In genomic region chr4:184472540-184473264, GRCh38 we compare ENCODE assay signal across 1 cellular context.
TF ChIP-seq lines count a peak whose summit lies in the region.

No MANE protein-coding gene starts in this region.

TF ChIP-seq in HepG2, 621 proteins besides CTCF, POLR2A, EP300 and RAD21 (continued from another document and continues in another):
- TF ChIP-seq ZNF740 (CRISPR knock-in tag; IDR thresholded peaks at IDR 0.05) (no peak), ZSCAN12 (CRISPR knock-in tag; IDR thresholded peaks at IDR 0.05) (no peak), ZBTB2 (CRISPR knock-in tag; IDR thresholded peaks at IDR 0.05; ENCODE audit: low read depth) (peak; percentile 68; the same call in 1 of the 2 replicates), HNRNPK (IDR thresholded peaks at IDR 0.05; ENCODE audit: low read depth, low read length, poor library complexity, severe bottlenecking) (no peak), GABPB1 (CRISPR knock-in tag; IDR thresholded peaks at IDR 0.05) (peak; percentile 83), FOXK2 (IDR thresholded peaks at IDR 0.05) (no peak), ZNF264 (CRISPR knock-in tag; IDR thresholded peaks at IDR 0.05) (no peak), GZF1 (CRISPR knock-in tag; IDR thresholded peaks at IDR 0.05) (no peak; the same call in 1 of the 2 replicates), ZNF703 (CRISPR knock-in tag; IDR thresholded peaks at IDR 0.05; ENCODE audit: borderline replicate concordance) (no peak), ZNF678 (CRISPR knock-in tag; IDR thresholded peaks at IDR 0.05) (no peak), ZNF607 (CRISPR knock-in tag; IDR thresholded peaks at IDR 0.05; ENCODE audit: borderline replicate concordance) (no peak), SUZ12 (IDR thresholded peaks at IDR 0.05; ENCODE audit: low read depth, low read length) (no peak), GATA4 (IDR thresholded peaks at IDR 0.05; ENCODE audit: borderline replicate concordance, low read depth) (no peak), KDM1A (CRISPR knock-in tag; IDR thresholded peaks at IDR 0.05) (no peak), SALL1 (CRISPR knock-in tag; IDR thresholded peaks at IDR 0.05) (peak; percentile 78), ZSCAN5A (CRISPR knock-in tag; IDR thresholded peaks at IDR 0.05; ENCODE audit: borderline replicate concordance) (no peak), TRAFD1 (CRISPR knock-in tag; IDR thresholded peaks at IDR 0.05; ENCODE audit: borderline replicate concordance) (no peak), HNF4G (IDR thresholded peaks at IDR 0.05; ENCODE audit: borderline replicate concordance, low read depth, low read length) (peak; percentile 90), HNF4G (CRISPR knock-in tag; IDR thresholded peaks at IDR 0.05; ENCODE audit: borderline replicate concordance, low read depth) (peak; percentile 83), ZNF550 (CRISPR knock-in tag; IDR thresholded peaks at IDR 0.05; ENCODE audit: borderline replicate concordance) (no peak), SOX5 (CRISPR knock-in tag; IDR thresholded peaks at IDR 0.05; ENCODE audit: borderline replicate concordance) (no peak; the same call in 1 of the 2 replicates), TCF12 (IDR thresholded peaks at IDR 0.05) (no peak), TCF12 (CRISPR knock-in tag; IDR thresholded peaks at IDR 0.05) (no peak), ZNF605 (CRISPR knock-in tag; IDR thresholded peaks at IDR 0.05) (peak; percentile 79), U2AF2 (IDR thresholded peaks at IDR 0.05; ENCODE audit: low read depth, low read length) (no peak), ZNF780A (CRISPR knock-in tag; IDR thresholded peaks at IDR 0.05) (no peak), ZNF790 (CRISPR knock-in tag; IDR thresholded peaks at IDR 0.05; ENCODE audit: borderline replicate concordance) (no peak), CREM (IDR thresholded peaks at IDR 0.05) (no peak), CREM (CRISPR knock-in tag; IDR thresholded peaks at IDR 0.05) (no peak), RCOR2 (CRISPR knock-in tag; IDR thresholded peaks at IDR 0.05) (no peak), ZC3H13 (CRISPR knock-in tag; IDR thresholded peaks at IDR 0.05) (peak; percentile 76), ZNF746 (CRISPR knock-in tag; IDR thresholded peaks at IDR 0.05) (peak; percentile 95), RORA (CRISPR knock-in tag; IDR thresholded peaks at IDR 0.05) (no peak), RFX1 (IDR thresholded peaks at IDR 0.05) (no peak), IKZF1 (IDR thresholded peaks at IDR 0.05) (no peak), PCBP1 (IDR thresholded peaks at IDR 0.05; ENCODE audit: borderline replicate concordance, low read depth, low read length) (no peak), MAFG (CRISPR knock-in tag; IDR thresholded peaks at IDR 0.05) (no peak), MZF1 (CRISPR knock-in tag; IDR thresholded peaks at IDR 0.05; ENCODE audit: borderline replicate concordance) (no peak), DZIP1 (CRISPR knock-in tag; IDR thresholded peaks at IDR 0.05) (peak; percentile 41; the same call in 1 of the 2 replicates), CENPX (CRISPR knock-in tag; IDR thresholded peaks at IDR 0.05) (no peak), HOXA7 (CRISPR knock-in tag; IDR thresholded peaks at IDR 0.05) (no peak), MAZ (IDR thresholded peaks at IDR 0.05; ENCODE audit: borderline replicate concordance, low read depth, low read length) (peak; percentile 89; the same call in 1 of the 2 replicates), MAZ (CRISPR knock-in tag; IDR thresholded peaks at IDR 0.05; ENCODE audit: low read depth) (peak; percentile 74), POGZ (CRISPR knock-in tag; IDR thresholded peaks at IDR 0.05) (peak; percentile 48; the same call in 1 of the 2 replicates), TFAP4 (IDR thresholded peaks at IDR 0.05; ENCODE audit: borderline replicate concordance, low read depth) (peak; percentile 29; the same call in 1 of the 2 replicates), ZNF558 (CRISPR knock-in tag; IDR thresholded peaks at IDR 0.05; ENCODE audit: borderline replicate concordance) (peak; percentile 56; the same call in 1 of the 2 replicates), ATF1 (CRISPR knock-in tag; IDR thresholded peaks at IDR 0.05) (no peak), ZFP90 (CRISPR knock-in tag; IDR thresholded peaks at IDR 0.05; ENCODE audit: borderline replicate concordance) (peak; percentile 31; the same call in 1 of the 2 replicates)
- TF ChIP-seq, protein P1, sequence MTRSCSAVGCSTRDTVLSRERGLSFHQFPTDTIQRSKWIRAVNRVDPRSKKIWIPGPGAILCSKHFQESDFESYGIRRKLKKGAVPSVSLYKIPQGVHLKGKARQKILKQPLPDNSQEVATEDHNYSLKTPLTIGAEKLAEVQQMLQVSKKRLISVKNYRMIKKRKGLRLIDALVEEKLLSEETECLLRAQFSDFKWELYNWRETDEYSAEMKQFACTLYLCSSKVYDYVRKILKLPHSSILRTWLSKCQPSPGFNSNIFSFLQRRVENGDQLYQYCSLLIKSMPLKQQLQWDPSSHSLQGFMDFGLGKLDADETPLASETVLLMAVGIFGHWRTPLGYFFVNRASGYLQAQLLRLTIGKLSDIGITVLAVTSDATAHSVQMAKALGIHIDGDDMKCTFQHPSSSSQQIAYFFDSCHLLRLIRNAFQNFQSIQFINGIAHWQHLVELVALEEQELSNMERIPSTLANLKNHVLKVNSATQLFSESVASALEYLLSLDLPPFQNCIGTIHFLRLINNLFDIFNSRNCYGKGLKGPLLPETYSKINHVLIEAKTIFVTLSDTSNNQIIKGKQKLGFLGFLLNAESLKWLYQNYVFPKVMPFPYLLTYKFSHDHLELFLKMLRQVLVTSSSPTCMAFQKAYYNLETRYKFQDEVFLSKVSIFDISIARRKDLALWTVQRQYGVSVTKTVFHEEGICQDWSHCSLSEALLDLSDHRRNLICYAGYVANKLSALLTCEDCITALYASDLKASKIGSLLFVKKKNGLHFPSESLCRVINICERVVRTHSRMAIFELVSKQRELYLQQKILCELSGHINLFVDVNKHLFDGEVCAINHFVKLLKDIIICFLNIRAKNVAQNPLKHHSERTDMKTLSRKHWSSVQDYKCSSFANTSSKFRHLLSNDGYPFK (CRISPR knock-in tag; IDR thresholded peaks at IDR 0.05; ENCODE audit: borderline replicate concordance): peak; percentile 34; the same call in 1 of the 2 replicates
- TF ChIP-seq, protein P2, sequence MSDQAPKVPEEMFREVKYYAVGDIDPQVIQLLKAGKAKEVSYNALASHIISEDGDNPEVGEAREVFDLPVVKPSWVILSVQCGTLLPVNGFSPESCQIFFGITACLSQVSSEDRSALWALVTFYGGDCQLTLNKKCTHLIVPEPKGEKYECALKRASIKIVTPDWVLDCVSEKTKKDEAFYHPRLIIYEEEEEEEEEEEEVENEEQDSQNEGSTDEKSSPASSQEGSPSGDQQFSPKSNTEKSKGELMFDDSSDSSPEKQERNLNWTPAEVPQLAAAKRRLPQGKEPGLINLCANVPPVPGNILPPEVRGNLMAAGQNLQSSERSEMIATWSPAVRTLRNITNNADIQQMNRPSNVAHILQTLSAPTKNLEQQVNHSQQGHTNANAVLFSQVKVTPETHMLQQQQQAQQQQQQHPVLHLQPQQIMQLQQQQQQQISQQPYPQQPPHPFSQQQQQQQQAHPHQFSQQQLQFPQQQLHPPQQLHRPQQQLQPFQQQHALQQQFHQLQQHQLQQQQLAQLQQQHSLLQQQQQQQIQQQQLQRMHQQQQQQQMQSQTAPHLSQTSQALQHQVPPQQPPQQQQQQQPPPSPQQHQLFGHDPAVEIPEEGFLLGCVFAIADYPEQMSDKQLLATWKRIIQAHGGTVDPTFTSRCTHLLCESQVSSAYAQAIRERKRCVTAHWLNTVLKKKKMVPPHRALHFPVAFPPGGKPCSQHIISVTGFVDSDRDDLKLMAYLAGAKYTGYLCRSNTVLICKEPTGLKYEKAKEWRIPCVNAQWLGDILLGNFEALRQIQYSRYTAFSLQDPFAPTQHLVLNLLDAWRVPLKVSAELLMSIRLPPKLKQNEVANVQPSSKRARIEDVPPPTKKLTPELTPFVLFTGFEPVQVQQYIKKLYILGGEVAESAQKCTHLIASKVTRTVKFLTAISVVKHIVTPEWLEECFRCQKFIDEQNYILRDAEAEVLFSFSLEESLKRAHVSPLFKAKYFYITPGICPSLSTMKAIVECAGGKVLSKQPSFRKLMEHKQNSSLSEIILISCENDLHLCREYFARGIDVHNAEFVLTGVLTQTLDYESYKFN (CRISPR knock-in tag; conservative IDR thresholded peaks at IDR 0.05): peak; percentile 68
- TF ChIP-seq, protein P3, sequence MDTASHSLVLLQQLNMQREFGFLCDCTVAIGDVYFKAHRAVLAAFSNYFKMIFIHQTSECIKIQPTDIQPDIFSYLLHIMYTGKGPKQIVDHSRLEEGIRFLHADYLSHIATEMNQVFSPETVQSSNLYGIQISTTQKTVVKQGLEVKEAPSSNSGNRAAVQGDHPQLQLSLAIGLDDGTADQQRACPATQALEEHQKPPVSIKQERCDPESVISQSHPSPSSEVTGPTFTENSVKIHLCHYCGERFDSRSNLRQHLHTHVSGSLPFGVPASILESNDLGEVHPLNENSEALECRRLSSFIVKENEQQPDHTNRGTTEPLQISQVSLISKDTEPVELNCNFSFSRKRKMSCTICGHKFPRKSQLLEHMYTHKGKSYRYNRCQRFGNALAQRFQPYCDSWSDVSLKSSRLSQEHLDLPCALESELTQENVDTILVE (CRISPR knock-in tag; IDR thresholded peaks at IDR 0.05): no peak; the same call in 1 of the 2 replicates
- TF ChIP-seq, protein P4, sequence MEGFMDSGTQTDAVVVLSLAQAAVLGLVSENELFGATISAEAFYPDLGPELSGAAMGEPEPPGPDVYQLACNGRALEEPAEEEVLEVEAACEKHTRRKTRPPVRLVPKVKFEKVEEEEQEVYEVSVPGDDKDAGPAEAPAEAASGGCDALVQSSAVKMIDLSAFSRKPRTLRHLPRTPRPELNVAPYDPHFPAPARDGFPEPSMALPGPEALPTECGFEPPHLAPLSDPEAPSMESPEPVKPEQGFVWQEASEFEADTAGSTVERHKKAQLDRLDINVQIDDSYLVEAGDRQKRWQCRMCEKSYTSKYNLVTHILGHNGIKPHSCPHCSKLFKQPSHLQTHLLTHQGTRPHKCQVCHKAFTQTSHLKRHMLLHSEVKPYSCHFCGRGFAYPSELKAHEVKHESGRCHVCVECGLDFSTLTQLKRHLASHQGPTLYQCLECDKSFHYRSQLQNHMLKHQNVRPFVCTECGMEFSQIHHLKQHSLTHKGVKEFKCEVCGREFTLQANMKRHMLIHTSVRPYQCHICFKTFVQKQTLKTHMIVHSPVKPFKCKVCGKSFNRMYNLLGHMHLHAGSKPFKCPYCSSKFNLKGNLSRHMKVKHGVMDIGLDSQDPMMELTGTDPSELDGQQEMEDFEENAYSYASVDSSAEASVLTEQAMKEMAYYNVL (CRISPR knock-in tag; IDR thresholded peaks at IDR 0.05; ENCODE audit: borderline replicate concordance): no peak
